8 cellular contexts compared by ENCODE assay signal in the genomic region with DNA sequence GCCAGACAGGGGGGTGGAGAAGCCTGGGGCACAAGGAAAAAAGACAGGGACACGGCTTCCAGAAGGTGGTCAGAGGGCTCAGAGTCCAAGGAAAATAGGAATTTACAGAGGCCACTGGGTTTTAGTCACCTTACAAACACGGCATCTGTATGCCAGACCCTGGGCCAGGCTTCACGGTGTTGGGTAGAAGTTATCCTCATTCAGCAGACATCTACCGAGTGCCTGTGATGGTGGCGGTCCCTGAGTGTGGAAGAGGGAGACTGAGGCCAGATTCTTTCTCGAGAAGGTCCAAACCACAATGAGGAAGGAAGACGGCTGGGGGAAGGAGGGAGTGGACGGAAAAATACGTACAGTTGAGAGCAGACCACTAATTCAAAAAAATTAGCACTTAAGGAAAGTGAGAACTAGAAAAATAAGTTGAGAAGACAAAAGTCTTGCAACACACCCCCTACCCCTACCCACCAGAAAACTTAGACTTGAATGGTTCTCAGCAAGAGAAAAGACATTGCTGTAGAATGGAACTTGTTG. TPM values are rescaled to one million over a fixed set of nuclear protein-coding genes. Genes with fewer than 3 reads are reported as not detected.
DNase-seq lines count a peak whose midpoint lies in the region; ATAC-seq, FAIRE-seq and TF ChIP-seq lines count a peak whose summit lies in the region.

No MANE protein-coding gene starts in this region.

- H3K36me3 ChIP-seq in small intestine (ENCODE audit: control insufficient read depth in 2 of 2, insufficient read depth in 2 of 2, low read length in 2 of 2): peaks cover 0 to 10% of the 10 kb centered on the region in 2 donors

- H3K4me1 ChIP-seq in small intestine (ENCODE audit: control insufficient read depth in 2 of 2, insufficient read depth in 1 of 2, low read depth in 1 of 2, low read length in 1 of 2): peaks cover 10 to 14% of the 10 kb centered on the region in 2 donors

- H3K27me3 ChIP-seq in HL-60 (ENCODE audit: insufficient read depth, poor library complexity, severe bottlenecking): no peaks in the 10 kb centered on the region
- no peaks in the 10 kb centered on the region for H3K27me3 ChIP-seq in small intestine (ENCODE audit: control insufficient read depth in 2 of 2, insufficient read depth in 2 of 2, low read length in 2 of 2)

- no peaks in the 10 kb centered on the region for H3K9me3 ChIP-seq in small intestine (ENCODE audit: control insufficient read depth, low read depth)

- peaks cover 35% of the 10 kb centered on the region for H3K36me3 Mint-ChIP-seq in T-cell

- H3K27ac Mint-ChIP-seq in T-cell: peak overlapping the region; percentile 94 to 97

- peak overlapping the region; percentile 94 to 100 (median 98) for H3K4me3 Mint-ChIP-seq in T-cell

- CTCF ChIA-PET in T-cell (lab: Charles Lee): interaction anchor here (0.6 to 3.8 kb wide), 9 partner anchors 14 to 37 kb away, joined by 3 to 22 read pairs (median 5); no protein-coding TSS in a partner anchor

- DNase-seq in HL-60 (ENCODE audit: low read depth in 1 of 2, low spot score in 1 of 2) (no peak), T-cell (peak in 1 of 34 experiments; percentile 18), small intestine (no peak), NCI-H128 (lab: John Stamatoyannopoulos, UW; ENCODE audit: unreplicated experiment) (no peak), NCI-H748 (lab: John Stamatoyannopoulos, UW; ENCODE audit: unreplicated experiment) (no peak)

- ATAC-seq in T-cell (replicated peaks in 1 of 4) (no peak), GM21423 (IDR thresholded peaks at IDR 0.05; ENCODE audit: unreplicated experiment) (no peak), HG02642 (IDR thresholded peaks at IDR 0.05; ENCODE audit: poor library complexity, unreplicated experiment) (no peak)

- POLR2A ChIA-PET in T-cell (lab: Charles Lee): interaction anchor here (0.6 to 9.7 kb wide), 19 partner anchors 9 to 761 kb away, joined by 4 to 366 read pairs (median 8); no protein-coding TSS in a partner anchor

- H3K27ac ChIP-seq in HL-60 (replicated peaks) (peak overlapping the region; percentile 81), small intestine (ENCODE audit: low read depth in 1 of 2, low read length in 1 of 2) (peak overlapping the region; percentile 97)

- H3K4me3 ChIP-seq in HL-60 (replicated peaks; ENCODE audit: insufficient read depth, low read length) (peak overlapping the region; percentile 77; the same call in 1 of the 2 replicates), iPS-11a (ENCODE audit: low read depth, low read length) (peak overlapping the region; percentile 17), small intestine (ENCODE audit: low read depth in 1 of 2, low read length in 2 of 2) (peak overlapping the region; percentile 33 to 41)

- no peaks in the 10 kb centered on the region for H3K27me3 Mint-ChIP-seq in T-cell

- no peak for TF ChIP-seq CTCF in HL-60 (IDR thresholded peaks at IDR 0.05; ENCODE audit: insufficient read depth, low read length)

- WGBS in small intestine, 3 donors: 66 to 77% (median 72%) methylated on average over 9 of the region's 9 CpGs

- no peak for FAIRE-seq in small intestine (lab: Jason Lieb, UNC)

- peaks cover 56 to 70% (median 65%) of the 10 kb centered on the region in 3 donors for H3K4me1 Mint-ChIP-seq in T-cell

- H3K9me3 Mint-ChIP-seq in T-cell: no peaks in the 10 kb centered on the region

RNA-seq across cellular contexts. Expression of a gene that starts 0.9 kb away (rescaled TPM):
- total RNA-seq in T-cell: 100 to 1,000 TPM; 172 to 655 (median 186) TPM
- 100 to 1,000 TPM in 1 of 3 donors, 10 to 100 TPM in 2; 15.9 to 101 (median 23.5) TPM for polyA plus RNA-seq in small intestine

RNA-seq across cellular contexts. Expression of a gene that starts 46.5 kb away (rescaled TPM):
- under 1 TPM in 3 of 5 donors, not detected in 2; 0.13 to 0.41 (median 0.18) TPM for total RNA-seq in T-cell
- polyA plus RNA-seq in small intestine: 10 to 100 TPM in 1 of 3 donors, 1 to 10 TPM in 1, under 1 TPM in 1; 0.89 to 11.2 (median 5.4) TPM

Comparison
In these comparisons a context has a peak if more than half of its experiments do, and no peak if none do; other contexts are left out.
1. H3K4me3 ChIP-seq: peak in every context shown above with its lines; median percentile 77 in HL-60; 37 in small intestine; 17 in iPS-11a.